In the genomic region with DNA sequence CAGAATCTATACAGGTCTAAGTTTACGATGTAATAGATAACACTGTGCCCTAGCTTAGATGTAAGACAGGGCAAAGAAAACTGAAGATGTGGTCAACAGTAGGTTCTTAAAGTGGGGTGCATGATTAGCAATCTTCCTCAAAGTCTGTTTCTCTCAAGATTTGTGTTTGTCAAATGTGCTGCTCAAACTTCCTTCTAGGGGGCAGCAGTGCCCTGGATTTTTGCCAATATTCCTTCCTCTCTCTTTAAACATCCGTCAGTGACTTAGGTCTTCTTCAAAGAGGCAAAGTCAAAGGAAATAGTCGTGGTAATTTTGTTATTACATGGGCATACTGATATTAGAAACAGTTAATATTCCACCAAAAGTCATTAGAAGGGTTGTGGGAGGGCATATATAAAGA, we compare ENCODE assay signal across 13 cellular contexts. TPM values are rescaled to one million over a fixed set of nuclear protein-coding genes. Genes with fewer than 3 reads are reported as not detected.
DNase-seq lines count a peak whose midpoint lies in the region; ATAC-seq lines count a peak whose summit lies in the region.
"Had no signal": no experiment of that assay in that cellular context is flagged by ENCODE, and none has a peak within 500 bp of the region (broad histone marks: within the 10 kb centered on the region; RNA-seq: fewer than 3 reads in every experiment).

No MANE protein-coding gene starts in this region.

- DNase-seq in Ammon's horn (ENCODE audit: low spot score) = peak; percentile 5
- DNase-seq in HAP-1 (ENCODE audit: low spot score in 2 of 2) = peak; percentile 38 to 50
- peak; percentile 26 to 70 for DNase-seq in SJCRH30
- peak; percentile 32 for DNase-seq in iPS-NIHi7 (ENCODE audit: extremely low spot score)
- no peak for DNase-seq in sciatic nerve (ENCODE audit: low spot score)
- no peak for DNase-seq in NCI-H1105 (lab: John Stamatoyannopoulos, UW)
- DNase-seq in NCI-H1930 (lab: John Stamatoyannopoulos, UW) = no peak
- DNase-seq: activated gamma-delta T cell; CD8-positive, alpha-beta T cell; stimulated activated CD4-positive, alpha-beta T cell treated with anti-CD3 and anti-CD28 coated beads, Interleukin-15, amount 100 ng/mL, for 24 hours had no signal

- in situ Hi-C loops in HAP-1 (cut with MboI; ENCODE audit: low sequenced_read_pairs) = no loop called here

- no peak overlapping the region for H3K27ac ChIP-seq in SJCRH30

- H3K27me3 ChIP-seq in HAP-1 (ENCODE audit: low read depth) (no peaks in the 10 kb centered on the region), SJCRH30 (no peaks in the 10 kb centered on the region)

- H3K4me3 ChIP-seq in HAP-1 = no peak overlapping the region
- no peak overlapping the region for H3K4me3 ChIP-seq in SJCRH30

- H3K9me3 ChIP-seq in HAP-1 (no peaks in the 10 kb centered on the region), SJCRH30 (replicated peaks) (peaks cover 5% of the 10 kb centered on the region; the same call in 1 of the 2 replicates)

- H3K36me3 ChIP-seq in HAP-1 (replicated peaks) (no peaks in the 10 kb centered on the region), SJCRH30 (no peaks in the 10 kb centered on the region; the same call in 1 of the 2 replicates)

- intact Hi-C loops in sciatic nerve (cut with DNase I) = no loop called here

- no peak for ATAC-seq in sciatic nerve
- no peak for ATAC-seq in HG02885 (IDR thresholded peaks at IDR 0.05; ENCODE audit: poor library complexity, unreplicated experiment)
- ATAC-seq: CD8-positive, alpha-beta T cell had no signal

- H3K4me1 ChIP-seq in HAP-1 (no peaks in the 10 kb centered on the region), SJCRH30 (no peaks in the 10 kb centered on the region)

RNA-seq across cellular contexts. Expression of a gene that starts 4.2 kb away (rescaled TPM):
- not detected in 2 replicates for total RNA-seq in SJCRH30 (2014; rRNA removed; shearing (Covaris generic))
- total RNA-seq in sciatic nerve = not detected
- total RNA-seq: CD8-positive, alpha-beta T cell; lung microvascular endothelial cell; temporal lobe had no signal

Comparison
In these comparisons a context has a peak if more than half of its experiments do, and no peak if none do; other contexts are left out.
1. DNase-seq: peak in Ammon's horn (single experiment), HAP-1 (2 of 2), SJCRH30 (2 of 2) and iPS-NIHi7 (single experiment); none in sciatic nerve (single experiment), NCI-H1105 (single experiment) and NCI-H1930 (0 of 2).